ENCODE assay signal across 19 cellular contexts in the genomic region with DNA sequence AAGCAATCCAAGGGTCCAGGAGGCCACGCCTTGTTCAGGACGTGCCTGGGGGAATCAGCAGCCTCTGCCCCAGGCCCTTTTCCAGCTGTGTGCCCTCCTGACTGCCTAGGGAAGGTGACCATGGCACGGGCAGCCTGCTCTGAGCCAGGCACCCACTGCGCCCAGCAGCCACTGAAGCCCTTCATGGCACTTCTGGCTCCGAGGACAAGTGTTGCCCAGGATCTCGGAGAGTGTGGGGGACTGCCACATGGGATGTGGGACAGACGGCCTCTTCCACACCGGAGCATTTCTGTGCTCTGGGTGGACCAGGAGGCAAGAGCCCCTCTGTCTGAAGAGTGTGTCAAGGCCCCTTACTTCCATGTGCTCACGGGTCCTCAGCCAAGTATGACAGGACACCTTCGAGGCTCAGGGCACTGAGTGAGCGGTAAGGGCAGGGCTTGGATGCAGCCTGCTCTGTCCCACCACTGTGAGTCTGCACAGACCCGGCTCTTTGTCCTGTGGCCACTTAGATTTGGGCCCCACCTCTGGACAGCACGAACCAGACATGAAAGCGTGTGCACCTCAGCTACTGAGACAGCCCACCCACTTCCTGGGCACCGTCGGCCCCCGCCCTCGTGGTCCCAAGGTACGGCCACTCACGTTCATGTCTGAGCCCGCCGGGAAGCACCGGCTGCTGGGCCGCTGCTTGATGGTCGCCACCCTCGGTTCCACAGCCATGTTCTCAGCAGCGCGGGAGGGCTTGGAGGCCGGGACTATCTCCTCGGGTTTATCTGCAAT.
A peak's percentile ranks its signal among the peaks of the same experiment; 100 is the strongest.
DNase-seq lines count a peak whose midpoint lies in the region; ATAC-seq and TF ChIP-seq lines count a peak whose summit lies in the region.
"Had no signal": no experiment of that assay in that cellular context is flagged by ENCODE, and none has a peak within 500 bp of the region (broad histone marks: within the 10 kb centered on the region; RNA-seq: fewer than 3 reads in every experiment).

No MANE protein-coding gene starts in this region.

- peak; percentile 44 for DNase-seq in activated effector memory CD4-positive, alpha-beta T cell treated with anti-CD3 and anti-CD28 coated beads, Interleukin-2, amount 50 U/mL, for 16 hours
- DNase-seq in activated effector memory CD4-positive, alpha-beta T cell treated with Interleukin-2 at 50 U/mL for 16 hours, result no peak
- DNase-seq in chondrocyte (ENCODE audit: low spot score) (peak; percentile 75), lower lobe of right lung (peak; percentile 43), upper lobe of right lung (peak; percentile 57), putamen (ENCODE audit: low spot score) (no peak), NCI-H2196 treated with DMSO at 0.1 percent for 48 hours (lab: John Stamatoyannopoulos, UW; ENCODE audit: unreplicated experiment) (no peak)
- DNase-seq in stimulated activated effector memory CD8-positive, alpha-beta T cell treated with anti-CD3 and anti-CD28 coated beads, Interleukin-12 subunit alpha, Interleukin-12 subunit beta, amount 100 ng/mL, for 72 hours (ENCODE audit: low spot score in 2 of 2), result no peak
- DNase-seq: 8988T; CD4-positive, CD25-positive, alpha-beta regulatory T cell; H7; HFFc6; KG1; NCI-H1694 treated with DMSO at 0.1 percent for 48 hours; NCI-H2107; NCI-H2227 treated with DMSO at 0.1 percent for 48 hours; NCI-H510A treated with DMSO at 0.1 percent for 48 hours; NCI-H82 had no signal

- H3K27ac ChIP-seq in lower lobe of right lung (no peak overlapping the region), upper lobe of right lung (no peak overlapping the region)

- H3K27me3 ChIP-seq in lower lobe of right lung (ENCODE audit: low read depth), result no peaks in the 10 kb centered on the region
- no peaks in the 10 kb centered on the region for H3K27me3 ChIP-seq in upper lobe of right lung

- H3K27ac Mint-ChIP-seq in chondrocyte (ENCODE audit: unreplicated experiment), result no peak overlapping the region
- no peak overlapping the region for H3K27ac Mint-ChIP-seq in stimulated activated effector memory CD8-positive, alpha-beta T cell treated with anti-CD3 and anti-CD28 coated beads, Interleukin-12 subunit alpha, Interleukin-12 subunit beta, amount 100 ng/mL, for 72 hours
- H3K27ac Mint-ChIP-seq: CD4-positive, CD25-positive, alpha-beta regulatory T cell; HFFc6 had no signal

- peaks cover 2% of the 10 kb centered on the region for H3K27me3 Mint-ChIP-seq in chondrocyte (ENCODE audit: low read depth)
- H3K27me3 Mint-ChIP-seq: CD4-positive, CD25-positive, alpha-beta regulatory T cell had no signal

- no peaks in the 10 kb centered on the region for H3K4me1 ChIP-seq in lower lobe of right lung
- no peaks in the 10 kb centered on the region for H3K4me1 ChIP-seq in upper lobe of right lung
- H3K4me1 ChIP-seq: Caco-2 had no signal

- no peak overlapping the region for H3K4me3 Mint-ChIP-seq in chondrocyte (ENCODE audit: unreplicated experiment)
- no peak overlapping the region for H3K4me3 Mint-ChIP-seq in stimulated activated effector memory CD8-positive, alpha-beta T cell treated with anti-CD3 and anti-CD28 coated beads, Interleukin-12 subunit alpha, Interleukin-12 subunit beta, amount 100 ng/mL, for 72 hours
- H3K4me3 Mint-ChIP-seq: CD4-positive, CD25-positive, alpha-beta regulatory T cell; HFFc6 had no signal

- peaks cover 5% of the 10 kb centered on the region for H3K9me3 Mint-ChIP-seq in chondrocyte (ENCODE audit: low read depth)
- peaks cover 2% of the 10 kb centered on the region for H3K9me3 Mint-ChIP-seq in stimulated activated effector memory CD8-positive, alpha-beta T cell treated with anti-CD3 and anti-CD28 coated beads, Interleukin-12 subunit alpha, Interleukin-12 subunit beta, amount 100 ng/mL, for 72 hours

- TF ChIP-seq CTCF in chondrocyte (IDR thresholded peaks at IDR 0.05), result no peak
- TF ChIP-seq CTCF in lower lobe of right lung (IDR thresholded peaks at IDR 0.05), result no peak
- TF ChIP-seq CTCF in upper lobe of right lung (IDR thresholded peaks at IDR 0.05), result no peak

- H3K9me3 ChIP-seq in lower lobe of right lung (no peaks in the 10 kb centered on the region), upper lobe of right lung (no peaks in the 10 kb centered on the region)

- H3K4me1 Mint-ChIP-seq in chondrocyte (ENCODE audit: low read depth), result no peaks in the 10 kb centered on the region
- H3K4me1 Mint-ChIP-seq in stimulated activated effector memory CD8-positive, alpha-beta T cell treated with anti-CD3 and anti-CD28 coated beads, Interleukin-12 subunit alpha, Interleukin-12 subunit beta, amount 100 ng/mL, for 72 hours, result no peaks in the 10 kb centered on the region
- H3K4me1 Mint-ChIP-seq: CD4-positive, CD25-positive, alpha-beta regulatory T cell had no signal

- no peaks in the 10 kb centered on the region for H3K36me3 Mint-ChIP-seq in chondrocyte (ENCODE audit: low read depth)
- no peaks in the 10 kb centered on the region for H3K36me3 Mint-ChIP-seq in stimulated activated effector memory CD8-positive, alpha-beta T cell treated with anti-CD3 and anti-CD28 coated beads, Interleukin-12 subunit alpha, Interleukin-12 subunit beta, amount 100 ng/mL, for 72 hours
- H3K36me3 Mint-ChIP-seq: CD4-positive, CD25-positive, alpha-beta regulatory T cell had no signal

- intact Hi-C loops in lower lobe of right lung (cut with DNase I), result no loop called here
- intact Hi-C loops in upper lobe of right lung (cut with DNase I), result no loop called here

- H3K36me3 ChIP-seq in lower lobe of right lung (no peaks in the 10 kb centered on the region), upper lobe of right lung (no peaks in the 10 kb centered on the region)

- peak in 1 of 2 donors; percentile 4 for ATAC-seq in lower lobe of right lung
- ATAC-seq in upper lobe of right lung, result no peak
- no peak for ATAC-seq in stimulated activated effector memory CD8-positive, alpha-beta T cell treated with anti-CD3 and anti-CD28 coated beads, Interleukin-12 subunit alpha, Interleukin-12 subunit beta, amount 100 ng/mL, for 72 hours

- H3K4me3 ChIP-seq in lower lobe of right lung (no peak overlapping the region), upper lobe of right lung (no peak overlapping the region)

Comparison
In these comparisons a context has a peak if more than half of its experiments do, and no peak if none do; other contexts are left out.
1. DNase-seq: peak in activated effector memory CD4-positive, alpha-beta T cell treated with anti-CD3 and anti-CD28 coated beads, Interleukin-2, amount 50 U/mL, for 16 hours (single experiment), chondrocyte (single experiment), lower lobe of right lung (single experiment) and upper lobe of right lung (single experiment); none in activated effector memory CD4-positive, alpha-beta T cell treated with Interleukin-2 at 50 U/mL for 16 hours (single experiment), putamen (single experiment), NCI-H2196 treated with DMSO at 0.1 percent for 48 hours (single experiment) and stimulated activated effector memory CD8-positive, alpha-beta T cell treated with anti-CD3 and anti-CD28 coated beads, Interleukin-12 subunit alpha, Interleukin-12 subunit beta, amount 100 ng/mL, for 72 hours (0 of 2).